1 cellular context compared by ENCODE assay signal in the genomic region with DNA sequence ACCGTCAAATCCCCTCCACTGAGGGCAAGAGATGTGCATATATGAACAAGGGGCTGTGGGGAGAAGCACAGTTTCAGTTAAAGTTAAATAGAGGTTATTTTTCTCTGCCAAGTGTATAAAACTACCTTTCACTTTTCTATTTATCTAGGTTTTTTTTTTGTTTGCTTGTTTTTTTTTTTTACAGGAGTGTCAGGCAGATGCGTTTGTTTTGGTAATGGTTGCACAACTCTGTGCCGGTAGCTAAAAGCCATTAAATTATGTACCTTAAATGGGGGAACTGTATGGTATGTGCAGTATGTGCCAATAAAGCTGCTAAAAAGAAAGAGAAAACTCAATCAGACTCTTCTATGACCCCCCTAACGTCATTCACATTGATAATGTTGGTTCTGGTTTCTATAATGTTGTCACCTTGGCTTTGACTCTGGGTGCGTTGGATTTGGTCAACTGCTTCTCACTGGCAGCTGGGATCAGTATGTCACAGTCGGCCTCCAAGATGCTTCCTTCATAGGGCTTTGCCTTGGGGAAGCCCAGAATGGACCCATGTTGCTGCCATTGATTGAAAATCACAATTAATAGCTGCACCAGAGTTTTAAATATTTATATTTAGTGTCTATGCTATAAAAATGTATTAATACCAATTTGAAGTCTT.
TF ChIP-seq lines count a peak whose summit lies in the region.

No MANE protein-coding gene starts in this region.

TF ChIP-seq in HepG2, 621 proteins besides CTCF, POLR2A, EP300 and RAD21 (continued from another document):
- TF ChIP-seq, protein P1, sequence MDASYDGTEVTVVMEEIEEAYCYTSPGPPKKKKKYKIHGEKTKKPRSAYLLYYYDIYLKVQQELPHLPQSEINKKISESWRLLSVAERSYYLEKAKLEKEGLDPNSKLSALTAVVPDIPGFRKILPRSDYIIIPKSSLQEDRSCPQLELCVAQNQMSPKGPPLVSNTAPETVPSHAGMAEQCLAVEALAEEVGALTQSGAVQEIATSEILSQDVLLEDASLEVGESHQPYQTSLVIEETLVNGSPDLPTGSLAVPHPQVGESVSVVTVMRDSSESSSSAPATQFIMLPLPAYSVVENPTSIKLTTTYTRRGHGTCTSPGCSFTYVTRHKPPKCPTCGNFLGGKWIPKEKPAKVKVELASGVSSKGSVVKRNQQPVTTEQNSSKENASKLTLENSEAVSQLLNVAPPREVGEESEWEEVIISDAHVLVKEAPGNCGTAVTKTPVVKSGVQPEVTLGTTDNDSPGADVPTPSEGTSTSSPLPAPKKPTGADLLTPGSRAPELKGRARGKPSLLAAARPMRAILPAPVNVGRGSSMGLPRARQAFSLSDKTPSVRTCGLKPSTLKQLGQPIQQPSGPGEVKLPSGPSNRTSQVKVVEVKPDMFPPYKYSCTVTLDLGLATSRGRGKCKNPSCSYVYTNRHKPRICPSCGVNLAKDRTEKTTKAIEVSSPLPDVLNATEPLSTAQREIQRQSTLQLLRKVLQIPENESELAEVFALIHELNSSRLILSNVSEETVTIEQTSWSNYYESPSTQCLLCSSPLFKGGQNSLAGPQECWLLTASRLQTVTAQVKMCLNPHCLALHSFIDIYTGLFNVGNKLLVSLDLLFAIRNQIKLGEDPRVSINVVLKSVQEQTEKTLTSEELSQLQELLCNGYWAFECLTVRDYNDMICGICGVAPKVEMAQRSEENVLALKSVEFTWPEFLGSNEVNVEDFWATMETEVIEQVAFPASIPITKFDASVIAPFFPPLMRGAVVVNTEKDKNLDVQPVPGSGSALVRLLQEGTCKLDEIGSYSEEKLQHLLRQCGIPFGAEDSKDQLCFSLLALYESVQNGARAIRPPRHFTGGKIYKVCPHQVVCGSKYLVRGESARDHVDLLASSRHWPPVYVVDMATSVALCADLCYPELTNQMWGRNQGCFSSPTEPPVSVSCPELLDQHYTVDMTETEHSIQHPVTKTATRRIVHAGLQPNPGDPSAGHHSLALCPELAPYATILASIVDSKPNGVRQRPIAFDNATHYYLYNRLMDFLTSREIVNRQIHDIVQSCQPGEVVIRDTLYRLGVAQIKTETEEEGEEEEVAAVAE (CRISPR knock-in tag; IDR thresholded peaks at IDR 0.05; ENCODE audit: borderline replicate concordance) = no peak
- no peak for TF ChIP-seq NCOA2 (CRISPR knock-in tag; IDR thresholded peaks at IDR 0.05)
- no peak for TF ChIP-seq IKZF1 (IDR thresholded peaks at IDR 0.05)
- TF ChIP-seq, protein P2, sequence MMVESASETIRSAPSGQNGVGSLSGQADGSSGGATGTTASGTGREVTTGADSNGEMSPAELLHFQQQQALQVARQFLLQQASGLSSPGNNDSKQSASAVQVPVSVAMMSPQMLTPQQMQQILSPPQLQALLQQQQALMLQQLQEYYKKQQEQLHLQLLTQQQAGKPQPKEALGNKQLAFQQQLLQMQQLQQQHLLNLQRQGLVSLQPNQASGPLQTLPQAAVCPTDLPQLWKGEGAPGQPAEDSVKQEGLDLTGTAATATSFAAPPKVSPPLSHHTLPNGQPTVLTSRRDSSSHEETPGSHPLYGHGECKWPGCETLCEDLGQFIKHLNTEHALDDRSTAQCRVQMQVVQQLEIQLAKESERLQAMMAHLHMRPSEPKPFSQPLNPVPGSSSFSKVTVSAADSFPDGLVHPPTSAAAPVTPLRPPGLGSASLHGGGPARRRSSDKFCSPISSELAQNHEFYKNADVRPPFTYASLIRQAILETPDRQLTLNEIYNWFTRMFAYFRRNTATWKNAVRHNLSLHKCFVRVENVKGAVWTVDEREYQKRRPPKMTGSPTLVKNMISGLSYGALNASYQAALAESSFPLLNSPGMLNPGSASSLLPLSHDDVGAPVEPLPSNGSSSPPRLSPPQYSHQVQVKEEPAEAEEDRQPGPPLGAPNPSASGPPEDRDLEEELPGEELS (CRISPR knock-in tag; IDR thresholded peaks at IDR 0.05) = 0 out of 2 replicates have a peak, but pooled peaks have one; percentile 21
- no peak for TF ChIP-seq ZNF558 (CRISPR knock-in tag; IDR thresholded peaks at IDR 0.05; ENCODE audit: borderline replicate concordance)
